ENCODE assay signal across 8 cellular contexts in genomic region chrX:109384569-109385174, GRCh38.
DNase-seq lines count a peak whose midpoint lies in the region; TF ChIP-seq lines count a peak whose summit lies in the region.

No MANE protein-coding gene starts in this region.

- no peaks in the 10 kb centered on the region for H3K9me3 Mint-ChIP-seq in progenitor cell of endocrine pancreas (ENCODE audit: low read depth)

- no peak for TF ChIP-seq POLR2A in NB4 (IDR thresholded peaks at IDR 0.05; ENCODE audit: extremely low read depth, insufficient read length)

- H3K27ac Mint-ChIP-seq in progenitor cell of endocrine pancreas = no peak overlapping the region

- H3K4me1 Mint-ChIP-seq in progenitor cell of endocrine pancreas (ENCODE audit: low read depth) = peaks cover 3% of the 10 kb centered on the region

- no peaks in the 10 kb centered on the region for H3K27me3 Mint-ChIP-seq in progenitor cell of endocrine pancreas

- no peak overlapping the region for H3K4me3 Mint-ChIP-seq in progenitor cell of endocrine pancreas (ENCODE audit: low read depth)

- H3K4me3 ChIP-seq in NB4 (ENCODE audit: low read depth, low read length) = no peak overlapping the region
- no peak overlapping the region for H3K4me3 ChIP-seq in epithelial cell of esophagus (ENCODE audit: low read length)

- DNase-seq in DMS 273 (lab: John Stamatoyannopoulos, UW; ENCODE audit: unreplicated experiment) (peak; percentile 60), DMS 273 treated with DMSO at 0.1 percent for 48 hours (lab: John Stamatoyannopoulos, UW) (no peak), NB4 (ENCODE audit: low read depth) (peak; percentile 37), epithelial cell of esophagus (ENCODE audit: low read depth) (peak; percentile 43), progenitor cell of endocrine pancreas (ENCODE audit: low spot score, unreplicated experiment) (no peak), ureter (ENCODE audit: low spot score) (no peak), H4 (ENCODE audit: low spot score) (no peak)
- no peak for DNase-seq in stimulated activated CD8-positive, alpha-beta memory T cell treated with anti-CD3 and anti-CD28 coated beads, Interleukin-4, amount 100 ng/mL, for 48 hours

- TF ChIP-seq CTCF in NB4 (IDR thresholded peaks at IDR 0.05; ENCODE audit: low read depth, low read length) = peak; percentile 31
- peak; percentile 52 for TF ChIP-seq CTCF in epithelial cell of esophagus (IDR thresholded peaks at IDR 0.05; ENCODE audit: insufficient read depth, low read depth, low read length, missing control alignments)
- peak; percentile 87 for TF ChIP-seq CTCF in progenitor cell of endocrine pancreas (IDR thresholded peaks at IDR 0.05; ENCODE audit: unreplicated experiment)

- no peaks in the 10 kb centered on the region for H3K36me3 Mint-ChIP-seq in progenitor cell of endocrine pancreas (ENCODE audit: insufficient read depth)

Comparison
In these comparisons a context has a peak if more than half of its experiments do, and no peak if none do; other contexts are left out.
1. DNase-seq: peak in DMS 273 (single experiment), NB4 (single experiment) and epithelial cell of esophagus (single experiment); none in DMS 273 treated with DMSO at 0.1 percent for 48 hours (single experiment), progenitor cell of endocrine pancreas (single experiment), ureter (single experiment), H4 (single experiment) and stimulated activated CD8-positive, alpha-beta memory T cell treated with anti-CD3 and anti-CD28 coated beads, Interleukin-4, amount 100 ng/mL, for 48 hours (single experiment).
2. CTCF ChIP-seq: peak in every context shown above with its lines; median percentile 87 in progenitor cell of endocrine pancreas; 52 in epithelial cell of esophagus; 31 in NB4.